In genomic region chr1:23393706-23394105, GRCh38 we compare ENCODE assay signal across 9 cellular contexts. TPM values are rescaled to one million over a fixed set of nuclear protein-coding genes. Genes with fewer than 3 reads are reported as not detected.
DNase-seq lines count a peak whose midpoint lies in the region; ATAC-seq and TF ChIP-seq lines count a peak whose summit lies in the region.
"Had no signal": no experiment of that assay in that cellular context is flagged by ENCODE, and none has a peak within 500 bp of the region (broad histone marks: within the 10 kb centered on the region; RNA-seq: fewer than 3 reads in every experiment).

No MANE protein-coding gene starts in this region.

- TF ChIP-seq EP300 in stomach (IDR thresholded peaks at IDR 0.05): no peak

- no peak overlapping the region for H3K4me3 ChIP-seq in stomach

- no peak overlapping the region for H3K4me3 Mint-ChIP-seq in chondrocyte (ENCODE audit: unreplicated experiment)
- H3K4me3 Mint-ChIP-seq in activated T-helper 2 cell treated with anti-CD3 and anti-CD28 coated beads, Interferon-gamma antibody, Interleukin-2, Interleukin-4, amounts not matched to agents 10 μg/mL and 5 μg/mL and 100 μg/mL, durations not matched to agents 14 hours and 24 hours and 36 hours (ENCODE audit: low read depth): no peak overlapping the region

- TF ChIP-seq CTCF in chondrocyte (IDR thresholded peaks at IDR 0.05) (no peak), stomach (IDR thresholded peaks at IDR 0.05) (no peak)

- H3K27me3 Mint-ChIP-seq in chondrocyte (ENCODE audit: low read depth): no peaks in the 10 kb centered on the region
- no peaks in the 10 kb centered on the region for H3K27me3 Mint-ChIP-seq in activated T-helper 2 cell treated with anti-CD3 and anti-CD28 coated beads, Interferon-gamma antibody, Interleukin-2, Interleukin-4, amounts not matched to agents 10 μg/mL and 5 μg/mL and 100 μg/mL, durations not matched to agents 14 hours and 24 hours and 36 hours (ENCODE audit: low read depth)

- peaks cover 5% of the 10 kb centered on the region for H3K4me1 Mint-ChIP-seq in chondrocyte (ENCODE audit: low read depth)
- peaks cover 3% of the 10 kb centered on the region for H3K4me1 Mint-ChIP-seq in activated T-helper 2 cell treated with anti-CD3 and anti-CD28 coated beads, Interferon-gamma antibody, Interleukin-2, Interleukin-4, amounts not matched to agents 10 μg/mL and 5 μg/mL and 100 μg/mL, durations not matched to agents 14 hours and 24 hours and 36 hours (ENCODE audit: low read depth)

- ATAC-seq in left colon (peak; percentile 23), HG02938 (IDR thresholded peaks at IDR 0.05; ENCODE audit: unreplicated experiment) (no peak), HG03039 (IDR thresholded peaks at IDR 0.05; ENCODE audit: unreplicated experiment) (no peak)
- ATAC-seq: HCT116 had no signal

- H3K27ac ChIP-seq in stomach: peak overlapping the region in 4 of 5 donors; percentile 74 to 86 (median 78)

- TF ChIP-seq POLR2A in stomach (IDR thresholded peaks at IDR 0.05): no peak

- intact Hi-C loops in left colon (cut with DNase I, micrococcal nuclease) (no loop called here), stomach (cut with DNase I; ENCODE audit: low total_unique reads) (no loop called here)
- intact Hi-C loops in activated T-helper 2 cell treated with anti-CD3 and anti-CD28 coated beads, Interferon-gamma antibody, Interleukin-2, Interleukin-4, amounts not matched to agents 10 μg/mL and 5 μg/mL and 100 μg/mL, durations not matched to agents 14 hours and 24 hours and 36 hours (cut with micrococcal nuclease): no loop called here

- H3K36me3 Mint-ChIP-seq in chondrocyte (ENCODE audit: low read depth): peaks cover 3% of the 10 kb centered on the region
- H3K36me3 Mint-ChIP-seq in activated T-helper 2 cell treated with anti-CD3 and anti-CD28 coated beads, Interferon-gamma antibody, Interleukin-2, Interleukin-4, amounts not matched to agents 10 μg/mL and 5 μg/mL and 100 μg/mL, durations not matched to agents 14 hours and 24 hours and 36 hours (ENCODE audit: low read depth): no peaks in the 10 kb centered on the region

- WGBS in stomach, 5 donors: 87 to 96% (median 91%) methylated on average over 15 of the region's 15 CpGs

- peak; percentile 88 for DNase-seq in HCEC 1CT
- DNase-seq in chondrocyte (ENCODE audit: low spot score): no peak
- DNase-seq in left colon: peak; percentile 33 to 42
- DNase-seq in stomach: no peak
- DNase-seq in activated T-helper 2 cell treated with anti-CD3 and anti-CD28 coated beads, Interferon-gamma antibody, Interleukin-2, Interleukin-4, amounts not matched to agents 10 μg/mL and 5 μg/mL and 100 μg/mL, durations not matched to agents 14 hours and 24 hours and 36 hours (ENCODE audit: low spot score): no peak
- DNase-seq in stimulated activated CD4-positive, alpha-beta T cell treated with anti-CD3 and anti-CD28 coated beads, Interleukin-4, amount 100 ng/mL, for 4 hours: no peak

- no peaks in the 10 kb centered on the region for H3K9me3 Mint-ChIP-seq in chondrocyte (ENCODE audit: low read depth)
- no peaks in the 10 kb centered on the region for H3K9me3 Mint-ChIP-seq in activated T-helper 2 cell treated with anti-CD3 and anti-CD28 coated beads, Interferon-gamma antibody, Interleukin-2, Interleukin-4, amounts not matched to agents 10 μg/mL and 5 μg/mL and 100 μg/mL, durations not matched to agents 14 hours and 24 hours and 36 hours

- peaks cover 3 to 47% (median 31%) of the 10 kb centered on the region in 4 donors for H3K36me3 ChIP-seq in stomach

- H3K9me3 ChIP-seq in stomach: no peaks in the 10 kb centered on the region

- peak overlapping the region; percentile 83 for H3K27ac Mint-ChIP-seq in chondrocyte (ENCODE audit: unreplicated experiment)
- no peak overlapping the region for H3K27ac Mint-ChIP-seq in activated T-helper 2 cell treated with anti-CD3 and anti-CD28 coated beads, Interferon-gamma antibody, Interleukin-2, Interleukin-4, amounts not matched to agents 10 μg/mL and 5 μg/mL and 100 μg/mL, durations not matched to agents 14 hours and 24 hours and 36 hours

- H3K4me1 ChIP-seq in stomach: peaks cover 13 to 25% (median 19%) of the 10 kb centered on the region in 4 donors

- no peaks in the 10 kb centered on the region for H3K27me3 ChIP-seq in stomach

RNA-seq across cellular contexts. Expression of gene ZNF436, which starts 24.1 kb away (rescaled TPM):
- 17.0 to 18.6 TPM (median 17.4 TPM) in 3 replicates for total RNA-seq in chondrocyte
- 10 to 100 TPM in 1 of 2 donors, 1 to 10 TPM in 1; 9.7 to 13.0 TPM for total RNA-seq in left colon
- total RNA-seq in stomach: 10 to 100 TPM in 3 of 5 donors, 1 to 10 TPM in 2; 7.0 to 29.9 (median 17.1) TPM
- polyA plus RNA-seq in stomach: 10 to 100 TPM in 1 of 3 donors, 1 to 10 TPM in 2; 3.1 to 11.4 (median 6.6) TPM
- total RNA-seq in activated T-helper 2 cell treated with anti-CD3 and anti-CD28 coated beads, Interferon-gamma antibody, Interleukin-2, Interleukin-4, amounts not matched to agents 10 μg/mL and 5 μg/mL and 100 μg/mL, durations not matched to agents 14 hours and 24 hours and 36 hours: 4.9 and 6.1 TPM in 2 replicates

RNA-seq across cellular contexts. Expression of gene TCEA3, which starts 30.8 kb away (rescaled TPM):
- total RNA-seq in chondrocyte (15.7 to 17.8 TPM (median 16.9 TPM) in 3 replicates), left colon (100 to 1,000 TPM; 147 to 186 TPM), stomach (100 to 1,000 TPM in 2 of 5 donors, 10 to 100 TPM in 3; 44.9 to 155 (median 91.1) TPM)
- 100 to 1,000 TPM in 1 of 3 donors, 10 to 100 TPM in 2; 44.1 to 133 (median 75.6) TPM for polyA plus RNA-seq in stomach
- 3.3 and 5.6 TPM in 2 replicates for total RNA-seq in activated T-helper 2 cell treated with anti-CD3 and anti-CD28 coated beads, Interferon-gamma antibody, Interleukin-2, Interleukin-4, amounts not matched to agents 10 μg/mL and 5 μg/mL and 100 μg/mL, durations not matched to agents 14 hours and 24 hours and 36 hours

RNA-seq across cellular contexts. Expression of gene HNRNPR, which starts 49.6 kb away (rescaled TPM):
- total RNA-seq in chondrocyte (91.0 to 151 TPM (median 91.3 TPM) in 3 replicates), left colon (100 to 1,000 TPM in 1 of 2 donors, 10 to 100 TPM in 1; 78.8 to 107 TPM), stomach (100 to 1,000 TPM in 1 of 5 donors, 10 to 100 TPM in 4; 27.8 to 182 (median 41.5) TPM)
- 10 to 100 TPM; 54.9 to 77.0 (median 58.8) TPM for polyA plus RNA-seq in stomach
- total RNA-seq in activated T-helper 2 cell treated with anti-CD3 and anti-CD28 coated beads, Interferon-gamma antibody, Interleukin-2, Interleukin-4, amounts not matched to agents 10 μg/mL and 5 μg/mL and 100 μg/mL, durations not matched to agents 14 hours and 24 hours and 36 hours: 231 and 237 TPM in 2 replicates

Comparison
In these comparisons a context has a peak if more than half of its experiments do, and no peak if none do; other contexts are left out.
1. DNase-seq: peak in HCEC 1CT (single experiment) and left colon (2 of 2); none in chondrocyte (single experiment), stomach (single experiment), activated T-helper 2 cell treated with anti-CD3 and anti-CD28 coated beads, Interferon-gamma antibody, Interleukin-2, Interleukin-4, amounts not matched to agents 10 μg/mL and 5 μg/mL and 100 μg/mL, durations not matched to agents 14 hours and 24 hours and 36 hours (single experiment) and stimulated activated CD4-positive, alpha-beta T cell treated with anti-CD3 and anti-CD28 coated beads, Interleukin-4, amount 100 ng/mL, for 4 hours (0 of 2).